Comparison of ENCODE assay signal across 23 cellular contexts in genomic region chr9:134802201-134802795, GRCh38.
A peak's percentile ranks its signal among the peaks of the same experiment; 100 is the strongest.
DNase-seq lines count a peak whose midpoint lies in the region; ATAC-seq, FAIRE-seq and TF ChIP-seq lines count a peak whose summit lies in the region.
"Had no signal": no experiment of that assay in that cellular context is flagged by ENCODE, and none has a peak within 500 bp of the region (broad histone marks: within the 10 kb centered on the region; RNA-seq: fewer than 3 reads in every experiment).

No MANE protein-coding gene starts in this region.

- no peak overlapping the region for H3K9ac ChIP-seq in BLaER1 treated with 17β-estradiol and CSF1 and Interleukin-3, amounts not matched to agents 10 nM and 100 nM
- H3K9ac ChIP-seq in keratinocyte (ENCODE audit: control insufficient read depth, extremely low read depth, insufficient read depth, low read length): no peak overlapping the region

- no peak for ATAC-seq in GM21528 (IDR thresholded peaks at IDR 0.05; ENCODE audit: low FRiP score, unreplicated experiment)
- ATAC-seq: A549, GM23338, HepG2 had no signal

- WGBS in hepatocyte (ENCODE audit: low lambda C conversion rate, missing lambda C conversion rate): 95% methylated on average over 17 of the region's 17 CpGs
- WGBS in prostate gland: 79% methylated on average over 8 of the region's 17 CpGs

- H3K4me2 ChIP-seq in BLaER1 treated with 17β-estradiol and CSF1 and Interleukin-3, amounts not matched to agents 10 nM and 100 nM: peak overlapping the region in 6 of 11 experiments; percentile 3 to 51 (median 26); a peak in 6 of 22 replicates
- H3K4me2 ChIP-seq in keratinocyte (ENCODE audit: control insufficient read depth, extremely low read depth, insufficient read depth, low read depth, low read length) (no peak overlapping the region), hepatocyte (no peak overlapping the region)
- H3K4me2 ChIP-seq: A549, GM23338, PC-9 had no signal

- H3K36me3 ChIP-seq in BLaER1 treated with 17β-estradiol and CSF1 and Interleukin-3, amounts not matched to agents 10 nM and 100 nM: peaks cover 0 to 85% (median 56%) of the 10 kb centered on the region in 11 experiments; a peak in 9 of 22 replicates
- H3K36me3 ChIP-seq in WERI-Rb-1: no peaks in the 10 kb centered on the region
- no peaks in the 10 kb centered on the region for H3K36me3 ChIP-seq in keratinocyte (ENCODE audit: control insufficient read depth in 2 of 2, extremely low read depth in 1 of 2, insufficient read depth in 2 of 2, low read length in 2 of 2)
- no peaks in the 10 kb centered on the region for H3K36me3 ChIP-seq in hepatocyte (replicated peaks; ENCODE audit: insufficient read depth, low read depth)
- H3K36me3 ChIP-seq in prostate gland: no peaks in the 10 kb centered on the region

- H3K79me2 ChIP-seq in keratinocyte (ENCODE audit: control insufficient read depth, insufficient read depth, low read length): no peaks in the 10 kb centered on the region
- H3K79me2 ChIP-seq in hepatocyte: no peaks in the 10 kb centered on the region

- peaks cover 0 to 33% (median 10%) of the 10 kb centered on the region in 10 experiments; a peak in 9 of 20 replicates for H3K4me1 ChIP-seq in BLaER1 treated with 17β-estradiol and CSF1 and Interleukin-3, amounts not matched to agents 10 nM and 100 nM
- H3K4me1 ChIP-seq in keratinocyte (ENCODE audit: control insufficient read depth, extremely low read depth, insufficient read depth, low read length): no peaks in the 10 kb centered on the region
- H3K4me1 ChIP-seq in hepatocyte (ENCODE audit: insufficient read depth): no peaks in the 10 kb centered on the region
- H3K4me1 ChIP-seq in prostate gland (replicated peaks): no peaks in the 10 kb centered on the region
- H3K4me1 ChIP-seq: A549 had no signal

- H4K20me1 ChIP-seq in BLaER1 treated with 17β-estradiol and CSF1 and Interleukin-3, amounts not matched to agents 10 nM and 100 nM: peaks cover 0 to 27% (median 0%) of the 10 kb centered on the region in 11 experiments; a peak in 9 of 22 replicates
- H4K20me1 ChIP-seq in keratinocyte (ENCODE audit: control insufficient read depth, extremely low read depth, insufficient read depth, low read length) (no peaks in the 10 kb centered on the region), hepatocyte (ENCODE audit: insufficient read depth, poor library complexity, severe bottlenecking) (no peaks in the 10 kb centered on the region)

- no peak for TF ChIP-seq POLR2A in prostate gland (IDR thresholded peaks at IDR 0.05)

- no peak for FAIRE-seq in keratinocyte (lab: Jason Lieb, UNC)
- FAIRE-seq: A549, GM12891, HepG2 had no signal

- DNase-seq in NCI-H82 (lab: John Stamatoyannopoulos, UW) (peak; percentile 85), WERI-Rb-1 (peak; percentile 95), keratinocyte (ENCODE audit: low read depth, low spot score) (no peak), hepatocyte (ENCODE audit: low spot score) (no peak), OCI-M1 (lab: John Stamatoyannopoulos, UW) (no peak), prostate gland (ENCODE audit: low spot score) (no peak)
- DNase-seq: CD4-positive, CD25-positive, alpha-beta regulatory T cell; COR-L47; DMS153; HCEC 1CT; KG1; NCI-H1105; NCI-H146; NCI-H2029 treated with DMSO at 0.1 percent for 48 hours; NCI-H226 had no signal

- H3K27ac ChIP-seq in BLaER1 treated with 17β-estradiol and CSF1 and Interleukin-3, amounts not matched to agents 10 nM and 100 nM: no peak overlapping the region
- peak overlapping the region; percentile 88 for H3K27ac ChIP-seq in WERI-Rb-1
- no peak overlapping the region for H3K27ac ChIP-seq in keratinocyte (ENCODE audit: control insufficient read depth, insufficient read depth, low read length)
- H3K27ac ChIP-seq in hepatocyte: no peak overlapping the region
- no peak overlapping the region for H3K27ac ChIP-seq in prostate gland
- H3K27ac ChIP-seq: A549, HL-60, PC-9 had no signal

- H3K27me3 ChIP-seq in BLaER1 treated with 17β-estradiol and CSF1 and Interleukin-3, amounts not matched to agents 10 nM and 100 nM: peaks cover 0 to 11% (median 0%) of the 10 kb centered on the region in 11 experiments; a peak in 2 of 22 replicates
- H3K27me3 ChIP-seq in WERI-Rb-1 (ENCODE audit: insufficient read depth, low read depth, severe bottlenecking) (no peaks in the 10 kb centered on the region), keratinocyte (ENCODE audit: control insufficient read depth, extremely low read depth, insufficient read depth, low read length) (no peaks in the 10 kb centered on the region), hepatocyte (no peaks in the 10 kb centered on the region), prostate gland (replicated peaks; ENCODE audit: insufficient read depth) (no peaks in the 10 kb centered on the region)

- intact Hi-C loops in prostate gland (cut with DNase I): no loop called here

- H3K9me1 ChIP-seq in keratinocyte (ENCODE audit: control insufficient read depth, extremely low read depth, insufficient read depth, low read length): no peaks in the 10 kb centered on the region

- no peaks in the 10 kb centered on the region for H3K9me3 ChIP-seq in BLaER1 treated with 17β-estradiol and CSF1 and Interleukin-3, amounts not matched to agents 10 nM and 100 nM (replicated peaks in 1 of 11)
- H3K9me3 ChIP-seq in WERI-Rb-1 (ENCODE audit: severe bottlenecking) (no peaks in the 10 kb centered on the region), keratinocyte (ENCODE audit: control insufficient read depth, low read depth, low read length) (no peaks in the 10 kb centered on the region), hepatocyte (ENCODE audit: low read depth) (no peaks in the 10 kb centered on the region), prostate gland (no peaks in the 10 kb centered on the region)
- H3K9me3 ChIP-seq: A549 had no signal

- TF ChIP-seq CTCF in WERI-Rb-1 (IDR thresholded peaks at IDR 0.05; ENCODE audit: low read depth, low read length): no peak
- TF ChIP-seq CTCF in keratinocyte (optimal IDR thresholded peaks at IDR 0.05 in 1 of 3, IDR thresholded peaks at IDR 0.05 in 1 of 3, conservative IDR thresholded peaks at IDR 0.05 in 1 of 3; ENCODE audit: extremely low read depth in 1 of 3, insufficient read depth in 2 of 3, low read length in 3 of 3): peak in 2 of 3 experiments; percentile 3 to 15
- no peak for TF ChIP-seq CTCF in hepatocyte (IDR thresholded peaks at IDR 0.05; ENCODE audit: poor library complexity)
- no peak for TF ChIP-seq CTCF in prostate gland (IDR thresholded peaks at IDR 0.05)

- H3K9me2 ChIP-seq in hepatocyte (replicated peaks; ENCODE audit: insufficient read depth): no peaks in the 10 kb centered on the region

- dilution Hi-C loops in keratinocyte (cut with MboI; ENCODE audit: extremely low pct_ligation_motif_present, low sequenced_read_pairs): no loop called here

- H2AFZ ChIP-seq in keratinocyte (ENCODE audit: control insufficient read depth, low read length) (no peak overlapping the region), hepatocyte (no peak overlapping the region)
- H2AFZ ChIP-seq: GM23338, PC-9 had no signal

- H3K4me3 ChIP-seq in BLaER1 treated with 17β-estradiol and CSF1 and Interleukin-3, amounts not matched to agents 10 nM and 100 nM: no peak overlapping the region
- H3K4me3 ChIP-seq in WERI-Rb-1 (ENCODE audit: low read depth, low read length) (no peak overlapping the region), keratinocyte (ENCODE audit: control insufficient read depth in 2 of 3, extremely low read depth in 1 of 3, insufficient read depth in 2 of 3, low read depth in 1 of 3, low read length in 3 of 3) (no peak overlapping the region), hepatocyte (no peak overlapping the region), prostate gland (no peak overlapping the region)
- H3K4me3 ChIP-seq: A549, GM23338, PC-9 had no signal

Comparison
In these comparisons a context has a peak if more than half of its experiments do, and no peak if none do; other contexts are left out.
1. H3K4me2 ChIP-seq: peak in BLaER1 treated with 17β-estradiol and CSF1 and Interleukin-3, amounts not matched to agents 10 nM and 100 nM (6 of 11); none in keratinocyte (single experiment) and hepatocyte (single experiment).
2. DNase-seq: peak in NCI-H82 (single experiment) and WERI-Rb-1 (single experiment); none in keratinocyte (single experiment), hepatocyte (single experiment), OCI-M1 (single experiment) and prostate gland (single experiment).
3. CTCF ChIP-seq: peak in keratinocyte (2 of 3); none in WERI-Rb-1 (single experiment), hepatocyte (single experiment) and prostate gland (0 of 4).